ENCODE assay signal across 21 cellular contexts in genomic region chr19:6551091-6551490, GRCh38. TPM values are rescaled to one million over a fixed set of nuclear protein-coding genes. Genes with fewer than 3 reads are reported as not detected.
"Had no signal": no experiment of that assay in that cellular context is flagged by ENCODE, and none has a peak within 500 bp of the region (broad histone marks: within the 10 kb centered on the region; RNA-seq: fewer than 3 reads in every experiment).

No MANE protein-coding gene starts in this region.

- H3K36me3 ChIP-seq: esophagus squamous epithelium, ovary, sigmoid colon had no signal

- FAIRE-seq: endothelial cell of umbilical vein, keratinocyte, TTC549 had no signal

- H3K27me3 ChIP-seq: ovary, testis had no signal

- H3K4me1 ChIP-seq: sigmoid colon, testis had no signal

- H3K4me3 Mint-ChIP-seq: activated naive CD8-positive, alpha-beta T cell treated with anti-CD3 and anti-CD28 coated beads, Interleukin-2, amount 10 ng/mL, durations not matched to agents 7 days and 5 days; stimulated activated memory B cell treated with anti-CD40 and anti-IgM and Interleukin-4, amounts not matched to agents 10 μg/mL and 1 μg/mL and 100 μg/mL, for 72 hours had no signal

- H3K27ac Mint-ChIP-seq: activated naive CD8-positive, alpha-beta T cell treated with anti-CD3 and anti-CD28 coated beads, Interleukin-2, amount 10 ng/mL, durations not matched to agents 7 days and 5 days; naive B cell had no signal

- ATAC-seq: left lobe of liver had no signal

- H3K9me3 ChIP-seq: esophagus squamous epithelium, sigmoid colon, testis had no signal

- H3K27me3 Mint-ChIP-seq: stimulated activated memory B cell treated with anti-CD40 and anti-IgM and Interleukin-4, amounts not matched to agents 10 μg/mL and 1 μg/mL and 100 μg/mL, for 72 hours had no signal

- DNase-seq: activated CD4-positive, alpha-beta T cell treated with anti-CD3 and anti-CD28 coated beads, Interleukin-2, amount 50 U/mL, for 48 hours; activated naive CD8-positive, alpha-beta T cell treated with anti-CD3 and anti-CD28 coated beads, Interleukin-2, amount 10 ng/mL, durations not matched to agents 7 days and 5 days; amygdala; dermis blood vessel endothelial cell; effector memory CD4-positive, alpha-beta T cell; esophagus squamous epithelium; mammary epithelial cell; naive B cell; ovary; sigmoid colon; stimulated activated CD4-positive, alpha-beta T cell treated with anti-CD3 and anti-CD28 coated beads, Interleukin-4, amount 100 ng/mL, for 4 hours; testis had no signal

- H3K27ac ChIP-seq: esophagus squamous epithelium, ovary, sigmoid colon, testis had no signal

- H3K4me3 ChIP-seq: esophagus squamous epithelium, mucosa of descending colon, ovary, sigmoid colon had no signal

RNA-seq across cellular contexts. Expression of gene TNFSF9, which starts 20.3 kb away (rescaled TPM):
- total RNA-seq: cardiac septum had no signal

RNA-seq across cellular contexts. Expression of gene CD70, which starts 39.9 kb away (rescaled TPM):
- total RNA-seq: cardiac septum, dermis blood vessel endothelial cell, endothelial cell of umbilical vein, ureter had no signal
- polyA plus RNA-seq: endothelial cell of umbilical vein, ovary had no signal

RNA-seq across cellular contexts. Expression of gene TUBB4A, which starts 49.0 kb away (rescaled TPM):
- total RNA-seq: dermis blood vessel endothelial cell, endothelial cell of umbilical vein, glomerular endothelial cell, mammary epithelial cell had no signal
- polyA plus RNA-seq: endothelial cell of umbilical vein, keratinocyte had no signal
